34 cellular contexts compared by ENCODE assay signal in genomic region chr5:29715167-29715566, GRCh38.
"Had no signal": no experiment of that assay in that cellular context is flagged by ENCODE, and none has a peak within 500 bp of the region (broad histone marks: within the 10 kb centered on the region; RNA-seq: fewer than 3 reads in every experiment).

No MANE protein-coding gene starts in this region.

- FAIRE-seq: astrocyte, bronchial epithelial cell had no signal

- ATAC-seq: activated naive CD4-positive, alpha-beta T cell treated with anti-CD3 and anti-CD28 coated beads, Interleukin-2, amount 50 U/mL, for 72 hours; activated naive CD8-positive, alpha-beta T cell treated with anti-CD3 and anti-CD28 coated beads, Interleukin-2, amount 50 U/mL, for 24 hours; activated T-cell treated with anti-CD3 and anti-CD28 coated beads, Interleukin-2, amount 50 U/mL, for 4 hours; activated T-cell treated with anti-CD3 and anti-CD28 coated beads, Interleukin-2, amount 50 U/mL, for 72 hours; activated T-helper 17 cell treated with anti-CD3 and anti-CD28 coated beads, Interleukin-2, amount 50 U/mL, for 72 hours; body of pancreas had no signal

- H3K27me3 ChIP-seq: adrenal gland, ascending aorta, body of pancreas, brain microvascular endothelial cell, breast epithelium, cardiac muscle cell had no signal

- H3K4me1 ChIP-seq: adrenal gland, ascending aorta, body of pancreas, breast epithelium had no signal

- H3K27ac ChIP-seq: adrenal gland, ascending aorta, body of pancreas, brain microvascular endothelial cell, breast epithelium, cardiac muscle cell had no signal

- H3K9me3 ChIP-seq: adrenal gland, ascending aorta, body of pancreas, breast epithelium had no signal

- H3K4me3 ChIP-seq: adrenal gland, ascending aorta, body of pancreas, breast epithelium, cardiac muscle cell had no signal

- DNase-seq: activated effector memory CD4-positive, alpha-beta T cell treated with anti-CD3 and anti-CD28 coated beads, Interleukin-2, amount 50 U/mL, for 16 hours; activated effector memory CD4-positive, alpha-beta T cell treated with Interleukin-2 at 50 U/mL for 16 hours; activated gamma-delta T cell; activated gamma-delta T cell treated with Interleukin-2 at 50 U/mL for 16 hours; activated naive CD4-positive, alpha-beta T cell; activated naive CD4-positive, alpha-beta T cell treated with anti-CD3 and anti-CD28 coated beads for 36 hours; activated naive CD4-positive, alpha-beta T cell treated with anti-CD3 and anti-CD28 coated beads, Interleukin-2, amount 10 ng/mL, durations not matched to agents 7 days and 5 days; activated naive CD4-positive, alpha-beta T cell treated with anti-CD3 and anti-CD28 coated beads, Interleukin-2, amount 50 U/mL, for 16 hours; activated naive CD4-positive, alpha-beta T cell treated with Interleukin-2 at 50 U/mL for 16 hours; activated naive CD8-positive, alpha-beta T cell treated with anti-CD3 and anti-CD28 coated beads for 36 hours; activated naive CD8-positive, alpha-beta T cell treated with anti-CD3 and anti-CD28 coated beads, Interleukin-2, amount 10 ng/mL, durations not matched to agents 7 days and 5 days; activated naive CD8-positive, alpha-beta T cell treated with anti-CD3 and anti-CD28 coated beads, Interleukin-2, amount 50 U/mL, for 24 hours; activated T-cell treated with anti-CD3 and anti-CD28 coated beads, Interleukin-2, amount 50 U/mL, for 1 hour; activated T-cell treated with anti-CD3 and anti-CD28 coated beads, Interleukin-2, amount 50 U/mL, for 24 hours; activated T-cell treated with anti-CD3 and anti-CD28 coated beads, Interleukin-2, amount 50 U/mL, for 4 hours; activated T-cell treated with anti-CD3 and anti-CD28 coated beads, Interleukin-2, amount 50 U/mL, for 48 hours; activated T-cell treated with anti-CD3 and anti-CD28 coated beads, Interleukin-2, amount 50 U/mL, for 72 hours; adrenal gland; amniotic stem cell; amygdala; anterior cingulate cortex; aorta; body of pancreas; brain microvascular endothelial cell; caudate nucleus; central memory CD4-positive, alpha-beta T cell; cerebellar nuclear complex had no signal

- H3K36me3 ChIP-seq: adrenal gland, ascending aorta, brain microvascular endothelial cell, breast epithelium, cardiac muscle cell had no signal
